Comparison of ENCODE assay signal across 1 cellular context in the genomic region with DNA sequence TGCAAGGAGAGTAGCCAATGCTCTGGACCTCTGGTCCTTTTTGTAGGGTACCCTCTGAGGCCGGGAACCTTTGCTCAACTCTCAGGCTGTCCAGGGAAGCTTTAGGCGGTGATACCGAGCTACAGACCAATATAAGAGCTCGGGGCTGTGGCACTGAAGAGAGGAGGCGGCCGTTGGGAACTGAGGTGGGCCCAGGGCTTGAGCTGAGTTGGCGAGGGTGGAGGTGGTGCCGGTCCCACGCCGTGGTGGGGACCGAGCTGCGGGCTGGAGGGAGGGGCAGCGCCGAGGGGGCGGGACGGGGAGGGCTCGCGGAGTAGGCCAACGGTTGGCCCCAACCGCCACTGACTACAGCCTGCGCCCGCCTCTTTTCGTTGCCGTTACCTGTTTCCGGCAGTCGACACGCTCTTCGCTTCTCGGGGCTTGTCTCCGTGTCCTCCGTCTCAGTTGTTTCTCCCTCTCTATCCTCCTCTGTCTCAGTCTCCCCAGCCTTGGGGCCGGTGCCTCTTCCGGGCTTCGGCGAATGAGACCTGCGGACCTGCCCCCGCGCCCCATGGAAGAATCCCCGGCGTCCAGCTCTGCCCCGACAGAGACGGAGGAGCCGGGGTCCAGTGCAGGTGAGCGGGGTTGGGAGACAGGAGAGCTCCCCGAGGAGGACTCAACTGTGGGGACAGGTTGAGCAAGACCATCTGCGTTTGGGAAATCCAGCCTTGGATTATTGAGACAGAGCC.
TF ChIP-seq lines count a peak whose summit lies in the region.

NEU3 (plus strand) TSS at position 393 of the 728 bp plus-strand sequence; CDS start at position 521, 128 bp downstream.

TF ChIP-seq in HepG2, 621 proteins besides CTCF, POLR2A, EP300 and RAD21 (continued from another document and continues in another):
- TF ChIP-seq, protein P1, sequence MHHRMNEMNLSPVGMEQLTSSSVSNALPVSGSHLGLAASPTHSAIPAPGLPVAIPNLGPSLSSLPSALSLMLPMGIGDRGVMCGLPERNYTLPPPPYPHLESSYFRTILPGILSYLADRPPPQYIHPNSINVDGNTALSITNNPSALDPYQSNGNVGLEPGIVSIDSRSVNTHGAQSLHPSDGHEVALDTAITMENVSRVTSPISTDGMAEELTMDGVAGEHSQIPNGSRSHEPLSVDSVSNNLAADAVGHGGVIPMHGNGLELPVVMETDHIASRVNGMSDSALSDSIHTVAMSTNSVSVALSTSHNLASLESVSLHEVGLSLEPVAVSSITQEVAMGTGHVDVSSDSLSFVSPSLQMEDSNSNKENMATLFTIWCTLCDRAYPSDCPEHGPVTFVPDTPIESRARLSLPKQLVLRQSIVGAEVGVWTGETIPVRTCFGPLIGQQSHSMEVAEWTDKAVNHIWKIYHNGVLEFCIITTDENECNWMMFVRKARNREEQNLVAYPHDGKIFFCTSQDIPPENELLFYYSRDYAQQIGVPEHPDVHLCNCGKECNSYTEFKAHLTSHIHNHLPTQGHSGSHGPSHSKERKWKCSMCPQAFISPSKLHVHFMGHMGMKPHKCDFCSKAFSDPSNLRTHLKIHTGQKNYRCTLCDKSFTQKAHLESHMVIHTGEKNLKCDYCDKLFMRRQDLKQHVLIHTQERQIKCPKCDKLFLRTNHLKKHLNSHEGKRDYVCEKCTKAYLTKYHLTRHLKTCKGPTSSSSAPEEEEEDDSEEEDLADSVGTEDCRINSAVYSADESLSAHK (CRISPR knock-in tag; IDR thresholded peaks at IDR 0.05; ENCODE audit: borderline replicate concordance): no peak
- TF ChIP-seq SIX4 (CRISPR knock-in tag; IDR thresholded peaks at IDR 0.05) (no peak), ZNF230 (CRISPR knock-in tag; IDR thresholded peaks at IDR 0.05) (no peak), KAT2B (IDR thresholded peaks at IDR 0.05; ENCODE audit: borderline replicate concordance, low read depth, low read length) (no peak), ZNF816 (CRISPR knock-in tag; IDR thresholded peaks at IDR 0.05; ENCODE audit: borderline replicate concordance) (0 out of 2 replicates have a peak, but pooled peaks have one; percentile 49), ZNF501 (CRISPR knock-in tag; IDR thresholded peaks at IDR 0.05) (peak; percentile 82), RFXANK (CRISPR knock-in tag; IDR thresholded peaks at IDR 0.05) (no peak), CBX2 (IDR thresholded peaks at IDR 0.05; ENCODE audit: low read depth, low read length) (no peak), CBX2 (CRISPR knock-in tag; IDR thresholded peaks at IDR 0.05; ENCODE audit: low read depth) (no peak), MTA3 (CRISPR knock-in tag; IDR thresholded peaks at IDR 0.05) (no peak), ARNT2 (CRISPR knock-in tag; IDR thresholded peaks at IDR 0.05; ENCODE audit: low read depth) (peak; percentile 69; the same call in 1 of the 2 replicates), FLYWCH1 (CRISPR knock-in tag; IDR thresholded peaks at IDR 0.05) (no peak), GATAD1 (CRISPR knock-in tag; IDR thresholded peaks at IDR 0.05) (peak; percentile 59), FOSL1 (CRISPR knock-in tag; IDR thresholded peaks at IDR 0.05; ENCODE audit: borderline replicate concordance) (no peak), SP2 (CRISPR knock-in tag; IDR thresholded peaks at IDR 0.05) (peak; percentile 72), ZKSCAN8 (CRISPR knock-in tag; IDR thresholded peaks at IDR 0.05; ENCODE audit: borderline replicate concordance) (no peak), HMG20A (CRISPR knock-in tag; IDR thresholded peaks at IDR 0.05; ENCODE audit: borderline replicate concordance) (no peak), CEBPB (IDR thresholded peaks at IDR 0.05; ENCODE audit: borderline replicate concordance, low read depth, low read length) (peak; percentile 61; the same call in 1 of the 2 replicates), ZNF530 (CRISPR knock-in tag; IDR thresholded peaks at IDR 0.05; ENCODE audit: low read depth) (no peak), ZNF598 (CRISPR knock-in tag; IDR thresholded peaks at IDR 0.05; ENCODE audit: borderline replicate concordance) (no peak), ZFX (CRISPR knock-in tag; IDR thresholded peaks at IDR 0.05; ENCODE audit: low read depth) (peak; percentile 74), JARID2 (CRISPR knock-in tag; IDR thresholded peaks at IDR 0.05; ENCODE audit: insufficient replicate concordance) (no peak), KLF15 (CRISPR knock-in tag; IDR thresholded peaks at IDR 0.05; ENCODE audit: borderline replicate concordance) (peak; percentile 82; the same call in 1 of the 2 replicates), RFX3 (CRISPR knock-in tag; IDR thresholded peaks at IDR 0.05) (no peak), ZNF746 (CRISPR knock-in tag; IDR thresholded peaks at IDR 0.05) (peak; percentile 82), KDM4B (CRISPR knock-in tag; IDR thresholded peaks at IDR 0.05) (no peak), ZNF496 (CRISPR knock-in tag; IDR thresholded peaks at IDR 0.05; ENCODE audit: insufficient replicate concordance) (no peak), CHCHD3 (CRISPR knock-in tag; IDR thresholded peaks at IDR 0.05) (no peak), FOXJ3 (CRISPR knock-in tag; IDR thresholded peaks at IDR 0.05; ENCODE audit: borderline replicate concordance) (no peak), ZNF432 (CRISPR knock-in tag; IDR thresholded peaks at IDR 0.05; ENCODE audit: borderline replicate concordance) (no peak), SIN3A (IDR thresholded peaks at IDR 0.05; ENCODE audit: borderline replicate concordance, low read depth, low read length) (no peak), MAFK (conservative IDR thresholded peaks at IDR 0.05 in 1 of 2, IDR thresholded peaks at IDR 0.05 in 1 of 2; ENCODE audit: low read length in 2 of 2) (no peak), ZNF383 (CRISPR knock-in tag; IDR thresholded peaks at IDR 0.05; ENCODE audit: borderline replicate concordance) (no peak), BHLHE40 (IDR thresholded peaks at IDR 0.05; ENCODE audit: low read length) (no peak), ZNF615 (CRISPR knock-in tag; IDR thresholded peaks at IDR 0.05; ENCODE audit: borderline replicate concordance) (no peak), ZNF589 (CRISPR knock-in tag; conservative IDR thresholded peaks at IDR 0.05) (0 out of 2 replicates have a peak, but pooled peaks have one; percentile 32), ZFP90 (CRISPR knock-in tag; IDR thresholded peaks at IDR 0.05; ENCODE audit: borderline replicate concordance) (no peak), KLF12 (CRISPR knock-in tag; IDR thresholded peaks at IDR 0.05; ENCODE audit: borderline replicate concordance) (no peak), ZNF446 (CRISPR knock-in tag; IDR thresholded peaks at IDR 0.05) (no peak), LRRFIP1 (CRISPR knock-in tag; conservative IDR thresholded peaks at IDR 0.05) (no peak), CBFB (CRISPR knock-in tag; IDR thresholded peaks at IDR 0.05) (no peak), SP4 (CRISPR knock-in tag; IDR thresholded peaks at IDR 0.05) (no peak; the same call in 1 of the 2 replicates), ATF7-NPFF (CRISPR knock-in tag; IDR thresholded peaks at IDR 0.05; ENCODE audit: low read depth) (no peak), HOXD1 (CRISPR knock-in tag; IDR thresholded peaks at IDR 0.05) (no peak), JUND (CRISPR knock-in tag; IDR thresholded peaks at IDR 0.05) (no peak), PAWR (CRISPR knock-in tag; IDR thresholded peaks at IDR 0.05; ENCODE audit: borderline replicate concordance) (no peak), EHMT2 (IDR thresholded peaks at IDR 0.05; ENCODE audit: borderline replicate concordance, low read depth, low read length) (no peak), ZNF567 (CRISPR knock-in tag; IDR thresholded peaks at IDR 0.05; ENCODE audit: borderline replicate concordance) (no peak), SIX1 (CRISPR knock-in tag; IDR thresholded peaks at IDR 0.05; ENCODE audit: borderline replicate concordance) (no peak)
- TF ChIP-seq, protein P2, sequence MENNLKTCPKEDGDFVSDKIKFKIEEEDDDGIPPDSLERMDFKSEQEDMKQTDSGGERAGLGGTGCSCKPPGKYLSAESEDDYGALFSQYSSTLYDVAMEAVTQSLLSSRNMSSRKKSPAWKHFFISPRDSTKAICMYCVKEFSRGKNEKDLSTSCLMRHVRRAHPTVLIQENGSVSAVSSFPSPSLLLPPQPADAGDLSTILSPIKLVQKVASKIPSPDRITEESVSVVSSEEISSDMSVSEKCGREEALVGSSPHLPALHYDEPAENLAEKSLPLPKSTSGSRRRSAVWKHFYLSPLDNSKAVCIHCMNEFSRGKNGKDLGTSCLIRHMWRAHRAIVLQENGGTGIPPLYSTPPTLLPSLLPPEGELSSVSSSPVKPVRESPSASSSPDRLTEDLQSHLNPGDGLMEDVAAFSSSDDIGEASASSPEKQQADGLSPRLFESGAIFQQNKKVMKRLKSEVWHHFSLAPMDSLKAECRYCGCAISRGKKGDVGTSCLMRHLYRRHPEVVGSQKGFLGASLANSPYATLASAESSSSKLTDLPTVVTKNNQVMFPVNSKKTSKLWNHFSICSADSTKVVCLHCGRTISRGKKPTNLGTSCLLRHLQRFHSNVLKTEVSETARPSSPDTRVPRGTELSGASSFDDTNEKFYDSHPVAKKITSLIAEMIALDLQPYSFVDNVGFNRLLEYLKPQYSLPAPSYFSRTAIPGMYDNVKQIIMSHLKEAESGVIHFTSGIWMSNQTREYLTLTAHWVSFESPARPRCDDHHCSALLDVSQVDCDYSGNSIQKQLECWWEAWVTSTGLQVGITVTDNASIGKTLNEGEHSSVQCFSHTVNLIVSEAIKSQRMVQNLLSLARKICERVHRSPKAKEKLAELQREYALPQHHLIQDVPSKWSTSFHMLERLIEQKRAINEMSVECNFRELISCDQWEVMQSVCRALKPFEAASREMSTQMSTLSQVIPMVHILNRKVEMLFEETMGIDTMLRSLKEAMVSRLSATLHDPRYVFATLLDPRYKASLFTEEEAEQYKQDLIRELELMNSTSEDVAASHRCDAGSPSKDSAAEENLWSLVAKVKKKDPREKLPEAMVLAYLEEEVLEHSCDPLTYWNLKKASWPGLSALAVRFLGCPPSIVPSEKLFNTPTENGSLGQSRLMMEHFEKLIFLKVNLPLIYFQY (CRISPR knock-in tag; IDR thresholded peaks at IDR 0.05; ENCODE audit: borderline replicate concordance): no peak
- TF ChIP-seq, protein P3, sequence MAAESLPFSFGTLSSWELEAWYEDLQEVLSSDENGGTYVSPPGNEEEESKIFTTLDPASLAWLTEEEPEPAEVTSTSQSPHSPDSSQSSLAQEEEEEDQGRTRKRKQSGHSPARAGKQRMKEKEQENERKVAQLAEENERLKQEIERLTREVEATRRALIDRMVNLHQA (CRISPR knock-in tag; IDR thresholded peaks at IDR 0.05): no peak
- TF ChIP-seq, protein P4, sequence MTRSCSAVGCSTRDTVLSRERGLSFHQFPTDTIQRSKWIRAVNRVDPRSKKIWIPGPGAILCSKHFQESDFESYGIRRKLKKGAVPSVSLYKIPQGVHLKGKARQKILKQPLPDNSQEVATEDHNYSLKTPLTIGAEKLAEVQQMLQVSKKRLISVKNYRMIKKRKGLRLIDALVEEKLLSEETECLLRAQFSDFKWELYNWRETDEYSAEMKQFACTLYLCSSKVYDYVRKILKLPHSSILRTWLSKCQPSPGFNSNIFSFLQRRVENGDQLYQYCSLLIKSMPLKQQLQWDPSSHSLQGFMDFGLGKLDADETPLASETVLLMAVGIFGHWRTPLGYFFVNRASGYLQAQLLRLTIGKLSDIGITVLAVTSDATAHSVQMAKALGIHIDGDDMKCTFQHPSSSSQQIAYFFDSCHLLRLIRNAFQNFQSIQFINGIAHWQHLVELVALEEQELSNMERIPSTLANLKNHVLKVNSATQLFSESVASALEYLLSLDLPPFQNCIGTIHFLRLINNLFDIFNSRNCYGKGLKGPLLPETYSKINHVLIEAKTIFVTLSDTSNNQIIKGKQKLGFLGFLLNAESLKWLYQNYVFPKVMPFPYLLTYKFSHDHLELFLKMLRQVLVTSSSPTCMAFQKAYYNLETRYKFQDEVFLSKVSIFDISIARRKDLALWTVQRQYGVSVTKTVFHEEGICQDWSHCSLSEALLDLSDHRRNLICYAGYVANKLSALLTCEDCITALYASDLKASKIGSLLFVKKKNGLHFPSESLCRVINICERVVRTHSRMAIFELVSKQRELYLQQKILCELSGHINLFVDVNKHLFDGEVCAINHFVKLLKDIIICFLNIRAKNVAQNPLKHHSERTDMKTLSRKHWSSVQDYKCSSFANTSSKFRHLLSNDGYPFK (CRISPR knock-in tag; IDR thresholded peaks at IDR 0.05; ENCODE audit: borderline replicate concordance): no peak
- TF ChIP-seq, protein P5, sequence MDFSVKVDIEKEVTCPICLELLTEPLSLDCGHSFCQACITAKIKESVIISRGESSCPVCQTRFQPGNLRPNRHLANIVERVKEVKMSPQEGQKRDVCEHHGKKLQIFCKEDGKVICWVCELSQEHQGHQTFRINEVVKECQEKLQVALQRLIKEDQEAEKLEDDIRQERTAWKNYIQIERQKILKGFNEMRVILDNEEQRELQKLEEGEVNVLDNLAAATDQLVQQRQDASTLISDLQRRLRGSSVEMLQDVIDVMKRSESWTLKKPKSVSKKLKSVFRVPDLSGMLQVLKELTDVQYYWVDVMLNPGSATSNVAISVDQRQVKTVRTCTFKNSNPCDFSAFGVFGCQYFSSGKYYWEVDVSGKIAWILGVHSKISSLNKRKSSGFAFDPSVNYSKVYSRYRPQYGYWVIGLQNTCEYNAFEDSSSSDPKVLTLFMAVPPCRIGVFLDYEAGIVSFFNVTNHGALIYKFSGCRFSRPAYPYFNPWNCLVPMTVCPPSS (IDR thresholded peaks at IDR 0.05): no peak
- TF ChIP-seq, protein P6, sequence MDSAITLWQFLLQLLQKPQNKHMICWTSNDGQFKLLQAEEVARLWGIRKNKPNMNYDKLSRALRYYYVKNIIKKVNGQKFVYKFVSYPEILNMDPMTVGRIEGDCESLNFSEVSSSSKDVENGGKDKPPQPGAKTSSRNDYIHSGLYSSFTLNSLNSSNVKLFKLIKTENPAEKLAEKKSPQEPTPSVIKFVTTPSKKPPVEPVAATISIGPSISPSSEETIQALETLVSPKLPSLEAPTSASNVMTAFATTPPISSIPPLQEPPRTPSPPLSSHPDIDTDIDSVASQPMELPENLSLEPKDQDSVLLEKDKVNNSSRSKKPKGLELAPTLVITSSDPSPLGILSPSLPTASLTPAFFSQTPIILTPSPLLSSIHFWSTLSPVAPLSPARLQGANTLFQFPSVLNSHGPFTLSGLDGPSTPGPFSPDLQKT (CRISPR knock-in tag; IDR thresholded peaks at IDR 0.05; ENCODE audit: borderline replicate concordance): no peak
- TF ChIP-seq, protein P7, sequence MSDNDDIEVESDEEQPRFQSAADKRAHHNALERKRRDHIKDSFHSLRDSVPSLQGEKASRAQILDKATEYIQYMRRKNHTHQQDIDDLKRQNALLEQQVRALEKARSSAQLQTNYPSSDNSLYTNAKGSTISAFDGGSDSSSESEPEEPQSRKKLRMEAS (IDR thresholded peaks at IDR 0.05): peak; percentile 48; the same call in 1 of the 2 replicates
